In the genomic region with DNA sequence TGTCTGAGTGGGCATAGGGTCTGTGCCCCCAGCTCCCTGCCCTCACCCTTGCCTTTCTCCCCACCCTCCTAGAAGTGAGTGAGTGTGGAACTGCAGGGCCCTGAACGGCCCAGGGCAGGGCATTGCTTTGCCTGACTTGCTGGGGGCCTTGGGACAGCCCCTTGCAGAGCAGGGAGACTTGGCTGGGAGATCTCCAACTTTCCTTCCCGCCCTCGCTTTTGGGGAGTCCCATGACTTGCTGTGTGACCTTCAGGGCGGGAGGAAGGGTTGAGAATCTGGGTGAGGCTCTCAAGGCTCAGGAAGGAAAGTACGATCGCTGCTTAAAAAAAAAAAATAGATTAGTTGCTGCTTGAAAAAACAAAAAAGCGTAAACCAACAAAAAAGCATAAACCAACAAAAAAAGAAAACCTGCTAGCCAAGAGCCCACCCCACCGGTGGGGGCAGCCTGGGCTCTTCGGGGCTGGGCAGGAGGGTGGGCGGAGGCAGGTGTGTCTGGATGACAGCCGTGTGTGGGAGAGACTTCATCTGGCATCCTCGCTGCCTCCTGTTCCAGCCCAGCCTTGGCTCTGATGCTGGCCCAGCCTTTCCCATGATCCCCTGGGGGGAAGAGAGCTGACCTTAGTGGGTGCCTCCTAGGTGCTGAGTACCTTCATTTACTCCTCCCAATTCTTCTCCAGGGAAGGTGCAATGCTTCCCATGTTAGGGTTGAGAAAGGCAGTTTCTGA, we compare ENCODE assay signal across 12 cellular contexts. TPM values are rescaled to one million over a fixed set of nuclear protein-coding genes. Genes with fewer than 3 reads are reported as not detected.
A peak's percentile ranks its signal among the peaks of the same experiment; 100 is the strongest.
DNase-seq lines count a peak whose midpoint lies in the region; ATAC-seq and TF ChIP-seq lines count a peak whose summit lies in the region.
"Had no signal": no experiment of that assay in that cellular context is flagged by ENCODE, and none has a peak within 500 bp of the region (broad histone marks: within the 10 kb centered on the region; RNA-seq: fewer than 3 reads in every experiment).

No MANE protein-coding gene starts in this region.

- no peak for TF ChIP-seq POLR2A in vagina (IDR thresholded peaks at IDR 0.05)

- ATAC-seq in activated naive CD8-positive, alpha-beta T cell treated with anti-CD3 and anti-CD28 coated beads, Interleukin-2, amount 50 U/mL, for 24 hours: peak; percentile 50
- ATAC-seq in HG02973 (IDR thresholded peaks at IDR 0.05; ENCODE audit: unreplicated experiment) (no peak), GM21825 (IDR thresholded peaks at IDR 0.05; ENCODE audit: unreplicated experiment) (no peak)

- H3K4me3 ChIP-seq in esophagus (ENCODE audit: low read depth in 1 of 2, low read length in 2 of 2): no peak overlapping the region
- H3K4me3 ChIP-seq in osteoblast (ENCODE audit: insufficient read depth, low read length): no peak overlapping the region
- H3K4me3 ChIP-seq in vagina: peak overlapping the region; percentile 24 to 36

- H4K20me1 ChIP-seq in osteoblast (ENCODE audit: insufficient read depth, low read length): peaks cover 38% of the 10 kb centered on the region

- H3K9me3 ChIP-seq in esophagus (ENCODE audit: control insufficient read depth in 2 of 2, insufficient read depth in 1 of 2, low read depth in 1 of 2, low read length in 1 of 2) (no peaks in the 10 kb centered on the region), osteoblast (ENCODE audit: low read depth, low read length) (no peaks in the 10 kb centered on the region), vagina (no peaks in the 10 kb centered on the region)

- peak overlapping the region; percentile 39 for H3K27ac Mint-ChIP-seq in activated naive CD8-positive, alpha-beta T cell treated with anti-CD3 and anti-CD28 coated beads, Interleukin-2, amount 50 U/mL, for 24 hours
- no peak overlapping the region for H3K27ac Mint-ChIP-seq in activated naive CD8-positive, alpha-beta T cell treated with anti-CD3 and anti-CD28 coated beads for 36 hours

- TF ChIP-seq CTCF in osteoblast (IDR thresholded peaks at IDR 0.05; ENCODE audit: extremely low read depth, low read depth, low read length) (no peak), vagina (IDR thresholded peaks at IDR 0.05) (no peak)

- H3K27me3 ChIP-seq in esophagus (ENCODE audit: control insufficient read depth in 1 of 2, insufficient read depth in 2 of 2, low read length in 2 of 2) (no peaks in the 10 kb centered on the region), osteoblast (ENCODE audit: insufficient read depth, low read length) (no peaks in the 10 kb centered on the region), vagina (no peaks in the 10 kb centered on the region)

- H2AFZ ChIP-seq in osteoblast (ENCODE audit: low read length): no peak overlapping the region

- peak overlapping the region; percentile 57 for H3K4me2 ChIP-seq in osteoblast (ENCODE audit: insufficient read depth, low read length)

- H3K36me3 Mint-ChIP-seq in activated naive CD8-positive, alpha-beta T cell treated with anti-CD3 and anti-CD28 coated beads, Interleukin-2, amount 50 U/mL, for 24 hours (ENCODE audit: low read depth): no peaks in the 10 kb centered on the region
- H3K36me3 Mint-ChIP-seq in activated naive CD8-positive, alpha-beta T cell treated with anti-CD3 and anti-CD28 coated beads for 36 hours: peaks cover 2% of the 10 kb centered on the region

- peaks cover 2% of the 10 kb centered on the region for H3K27me3 Mint-ChIP-seq in activated naive CD8-positive, alpha-beta T cell treated with anti-CD3 and anti-CD28 coated beads, Interleukin-2, amount 50 U/mL, for 24 hours
- H3K27me3 Mint-ChIP-seq in activated naive CD8-positive, alpha-beta T cell treated with anti-CD3 and anti-CD28 coated beads for 36 hours: no peaks in the 10 kb centered on the region

- intact Hi-C loops in vagina (cut with DNase I): loop anchor here (5.0 to 10.0 kb wide), 3 partner anchors 308 to 436 kb away; partner anchors contain the start of gene UBR4

- WGBS in esophagus, 2 donors: 17 to 22% methylated on average over 12 of the region's 12 CpGs

- H3K36me3 ChIP-seq in esophagus (ENCODE audit: control insufficient read depth in 2 of 2, insufficient read depth in 2 of 2, low read length in 1 of 2) (peaks cover 0 to 7% of the 10 kb centered on the region in 2 donors), osteoblast (ENCODE audit: insufficient read depth, low read length) (peaks cover 4% of the 10 kb centered on the region), vagina (peaks cover 0 to 16% of the 10 kb centered on the region in 2 donors)

- H3K4me1 ChIP-seq in esophagus (ENCODE audit: control insufficient read depth in 2 of 2, insufficient read depth in 2 of 2, low read length in 1 of 2) (peaks cover 7 to 26% of the 10 kb centered on the region in 2 donors), osteoblast (ENCODE audit: insufficient read depth, low read length) (peaks cover 30% of the 10 kb centered on the region), vagina (peaks cover 96% of the 10 kb centered on the region)

- peaks cover 36% of the 10 kb centered on the region for H3K4me1 Mint-ChIP-seq in activated naive CD8-positive, alpha-beta T cell treated with anti-CD3 and anti-CD28 coated beads, Interleukin-2, amount 50 U/mL, for 24 hours
- H3K4me1 Mint-ChIP-seq in activated naive CD8-positive, alpha-beta T cell treated with anti-CD3 and anti-CD28 coated beads for 36 hours: peaks cover 29% of the 10 kb centered on the region

- H3K27ac ChIP-seq in esophagus (ENCODE audit: low read depth in 2 of 2, low read length in 1 of 2) (peak overlapping the region; percentile 87 to 94), osteoblast (ENCODE audit: low read depth, low read length) (peak overlapping the region; percentile 91), vagina (peak overlapping the region; percentile 96)

- H3K4me3 Mint-ChIP-seq in activated naive CD8-positive, alpha-beta T cell treated with anti-CD3 and anti-CD28 coated beads, Interleukin-2, amount 50 U/mL, for 24 hours: no peak overlapping the region
- H3K4me3 Mint-ChIP-seq in activated naive CD8-positive, alpha-beta T cell treated with anti-CD3 and anti-CD28 coated beads for 36 hours: no peak overlapping the region

- H3K9me3 Mint-ChIP-seq in activated naive CD8-positive, alpha-beta T cell treated with anti-CD3 and anti-CD28 coated beads, Interleukin-2, amount 50 U/mL, for 24 hours: no peaks in the 10 kb centered on the region
- no peaks in the 10 kb centered on the region for H3K9me3 Mint-ChIP-seq in activated naive CD8-positive, alpha-beta T cell treated with anti-CD3 and anti-CD28 coated beads for 36 hours

- H3K79me2 ChIP-seq in osteoblast (ENCODE audit: insufficient read depth, low read length): peaks cover 85% of the 10 kb centered on the region

- DNase-seq in activated naive CD8-positive, alpha-beta T cell treated with anti-CD3 and anti-CD28 coated beads, Interleukin-2, amount 50 U/mL, for 24 hours: peak; percentile 45
- no peak for DNase-seq in activated naive CD8-positive, alpha-beta T cell treated with anti-CD3 and anti-CD28 coated beads for 36 hours
- peak; percentile 84 for DNase-seq in osteoblast (ENCODE audit: insufficient read length, low spot score, missing footprints)
- no peak for DNase-seq in vagina (ENCODE audit: extremely low spot score in 2 of 2)
- DNase-seq in stimulated activated CD4-positive, alpha-beta T cell treated with anti-CD3 and anti-CD28 coated beads, Interleukin-2, amount 100 ng/mL, for 24 hours: no peak
- DNase-seq: AML-193 had no signal

RNA-seq across cellular contexts. Expression of gene NBL1, which starts 6.5 kb away (rescaled TPM):
- 10 to 100 TPM; 20.0 to 22.0 TPM for total RNA-seq in activated naive CD8-positive, alpha-beta T cell treated with anti-CD3 and anti-CD28 coated beads for 36 hours
- polyA plus RNA-seq in esophagus: 100 to 1,000 TPM in 1 of 2 donors, 10 to 100 TPM in 1; 91.7 to 111 TPM
- total RNA-seq in osteoblast (88.7 and 114 TPM in 2 replicates), vagina (148 TPM)

RNA-seq across cellular contexts. Expression of gene HTR6, which starts 14.1 kb away (rescaled TPM):
- total RNA-seq in activated naive CD8-positive, alpha-beta T cell treated with anti-CD3 and anti-CD28 coated beads for 36 hours: not detected
- polyA plus RNA-seq in esophagus: under 1 TPM in 1 of 2 donors, not detected in 1; 0.02 TPM
- under 0.01 TPM in 1 of 2 replicates, not detected in the other for total RNA-seq in osteoblast
- not detected for total RNA-seq in vagina
- total RNA-seq: lung microvascular endothelial cell; NCI-H460; T-helper 2 cell treated with Interferon-gamma antibody and Interleukin-4, amounts not matched to agents 100 ng/mL and 5 ng/mL, for 36 hours had no signal

Comparison
In these comparisons a context has a peak if more than half of its experiments do, and no peak if none do; other contexts are left out.
1. DNase-seq: peak in activated naive CD8-positive, alpha-beta T cell treated with anti-CD3 and anti-CD28 coated beads, Interleukin-2, amount 50 U/mL, for 24 hours (single experiment) and osteoblast (single experiment); none in activated naive CD8-positive, alpha-beta T cell treated with anti-CD3 and anti-CD28 coated beads for 36 hours (single experiment), vagina (0 of 2) and stimulated activated CD4-positive, alpha-beta T cell treated with anti-CD3 and anti-CD28 coated beads, Interleukin-2, amount 100 ng/mL, for 24 hours (0 of 2).
2. H3K4me3 ChIP-seq: peak in vagina (2 of 2); none in esophagus (0 of 2) and osteoblast (single experiment).
3. Peak in every context shown above with its lines, with median percentiles within 50 percentile points of each other: H3K27ac ChIP-seq.